ENCODE assay signal across 1 cellular context in genomic region chr22:19122143-19122751, GRCh38.
TF ChIP-seq lines count a peak whose summit lies in the region.

A gene with protein sequence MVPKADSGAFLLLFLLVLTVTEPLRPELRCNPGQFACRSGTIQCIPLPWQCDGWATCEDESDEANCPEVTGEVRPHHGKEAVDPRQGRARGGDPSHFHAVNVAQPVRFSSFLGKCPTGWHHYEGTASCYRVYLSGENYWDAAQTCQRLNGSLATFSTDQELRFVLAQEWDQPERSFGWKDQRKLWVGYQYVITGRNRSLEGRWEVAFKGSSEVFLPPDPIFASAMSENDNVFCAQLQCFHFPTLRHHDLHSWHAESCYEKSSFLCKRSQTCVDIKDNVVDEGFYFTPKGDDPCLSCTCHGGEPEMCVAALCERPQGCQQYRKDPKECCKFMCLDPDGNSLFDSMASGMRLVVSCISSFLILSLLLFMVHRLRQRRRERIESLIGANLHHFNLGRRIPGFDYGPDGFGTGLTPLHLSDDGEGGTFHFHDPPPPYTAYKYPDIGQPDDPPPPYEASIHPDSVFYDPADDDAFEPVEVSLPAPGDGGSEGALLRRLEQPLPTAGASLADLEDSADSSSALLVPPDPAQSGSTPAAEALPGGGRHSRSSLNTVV (minus strand): TSS chr22:19122412. CDS start chr22:19122206, 206 bp downstream.

TF ChIP-seq in K562, 482 proteins besides CTCF, POLR2A, EP300 and RAD21 (continued from another document and continues in another):
- TF ChIP-seq, protein P1, sequence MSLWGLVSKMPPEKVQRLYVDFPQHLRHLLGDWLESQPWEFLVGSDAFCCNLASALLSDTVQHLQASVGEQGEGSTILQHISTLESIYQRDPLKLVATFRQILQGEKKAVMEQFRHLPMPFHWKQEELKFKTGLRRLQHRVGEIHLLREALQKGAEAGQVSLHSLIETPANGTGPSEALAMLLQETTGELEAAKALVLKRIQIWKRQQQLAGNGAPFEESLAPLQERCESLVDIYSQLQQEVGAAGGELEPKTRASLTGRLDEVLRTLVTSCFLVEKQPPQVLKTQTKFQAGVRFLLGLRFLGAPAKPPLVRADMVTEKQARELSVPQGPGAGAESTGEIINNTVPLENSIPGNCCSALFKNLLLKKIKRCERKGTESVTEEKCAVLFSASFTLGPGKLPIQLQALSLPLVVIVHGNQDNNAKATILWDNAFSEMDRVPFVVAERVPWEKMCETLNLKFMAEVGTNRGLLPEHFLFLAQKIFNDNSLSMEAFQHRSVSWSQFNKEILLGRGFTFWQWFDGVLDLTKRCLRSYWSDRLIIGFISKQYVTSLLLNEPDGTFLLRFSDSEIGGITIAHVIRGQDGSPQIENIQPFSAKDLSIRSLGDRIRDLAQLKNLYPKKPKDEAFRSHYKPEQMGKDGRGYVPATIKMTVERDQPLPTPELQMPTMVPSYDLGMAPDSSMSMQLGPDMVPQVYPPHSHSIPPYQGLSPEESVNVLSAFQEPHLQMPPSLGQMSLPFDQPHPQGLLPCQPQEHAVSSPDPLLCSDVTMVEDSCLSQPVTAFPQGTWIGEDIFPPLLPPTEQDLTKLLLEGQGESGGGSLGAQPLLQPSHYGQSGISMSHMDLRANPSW (CRISPR knock-in tag; IDR thresholded peaks at IDR 0.05), result no peak; the same call in 1 of the 2 replicates
- TF ChIP-seq FOXK1 (CRISPR knock-in tag; IDR thresholded peaks at IDR 0.05; ENCODE audit: borderline replicate concordance) (no peak), SMC3 (conservative IDR thresholded peaks at IDR 0.05; ENCODE audit: insufficient read depth, low read depth, low read length) (peak; percentile 37), CTBP1 (IDR thresholded peaks at IDR 0.05; ENCODE audit: borderline replicate concordance) (peak; percentile 86), ZNF668 (CRISPR knock-in tag; IDR thresholded peaks at IDR 0.05) (no peak), BMI1 (IDR thresholded peaks at IDR 0.05; ENCODE audit: low read length) (no peak), FOXP1 (CRISPR knock-in tag; IDR thresholded peaks at IDR 0.05) (no peak), COPS2 (conservative IDR thresholded peaks at IDR 0.05) (no peak), HMG20B (CRISPR knock-in tag; IDR thresholded peaks at IDR 0.05) (no peak), IRF9 (tag; IDR thresholded peaks at IDR 0.05) (no peak), TAL1 (IDR thresholded peaks at IDR 0.05) (no peak), FUS (optimal IDR thresholded peaks at IDR 0.05; ENCODE audit: low read depth, low read length) (no peak), MEIS2 (IDR thresholded peaks at IDR 0.05; ENCODE audit: partially characterized antibody) (peak; percentile 81), HNRNPUL1 (IDR thresholded peaks at IDR 0.05; ENCODE audit: low read length) (no peak), DPF2 (IDR thresholded peaks at IDR 0.05) (no peak), ZNF282 (CRISPR knock-in tag; IDR thresholded peaks at IDR 0.05) (no peak), NR3C1 (CRISPR knock-in tag; IDR thresholded peaks at IDR 0.05) (no peak), RBM15 (IDR thresholded peaks at IDR 0.05; ENCODE audit: insufficient read depth, low read length) (no peak), E4F1 (CRISPR knock-in tag; IDR thresholded peaks at IDR 0.05; ENCODE audit: borderline replicate concordance) (no peak), TEAD1 (CRISPR knock-in tag; IDR thresholded peaks at IDR 0.05) (peak in 1 of 2 experiments; percentile 45; a peak in 2 of 4 replicates), ZSCAN32 (CRISPR knock-in tag; IDR thresholded peaks at IDR 0.05) (0 out of 2 replicates have a peak, but pooled peaks have one; percentile 65), NEUROD1 (IDR thresholded peaks at IDR 0.05; ENCODE audit: borderline replicate concordance, low read depth, low read length, partially characterized antibody) (peak; percentile 51), EWSR1 (IDR thresholded peaks at IDR 0.05; ENCODE audit: borderline replicate concordance, low read depth, partially characterized antibody) (no peak), ZNF584 (CRISPR knock-in tag; IDR thresholded peaks at IDR 0.05; ENCODE audit: low read depth) (no peak), ZNF217 (CRISPR knock-in tag; IDR thresholded peaks at IDR 0.05) (no peak), ZNF707 (CRISPR knock-in tag; conservative IDR thresholded peaks at IDR 0.05) (no peak), FOXJ3 (CRISPR knock-in tag; IDR thresholded peaks at IDR 0.05) (no peak), ZKSCAN1 (IDR thresholded peaks at IDR 0.05; ENCODE audit: low read depth, low read length) (0 out of 2 replicates have a peak, but pooled peaks have one; percentile 41), TRIM24 (IDR thresholded peaks at IDR 0.05) (no peak), ZNF184 (CRISPR knock-in tag; IDR thresholded peaks at IDR 0.05) (no peak), ZNF655 (CRISPR knock-in tag; IDR thresholded peaks at IDR 0.05) (no peak), ZFP36 (IDR thresholded peaks at IDR 0.05; ENCODE audit: low read depth, low read length, partially characterized antibody) (no peak), XRCC5 (IDR thresholded peaks at IDR 0.05; ENCODE audit: low read depth, low read length) (no peak), WHSC1 (IDR thresholded peaks at IDR 0.05; ENCODE audit: low read length) (peak; percentile 82), MTA1 (IDR thresholded peaks at IDR 0.05; ENCODE audit: borderline replicate concordance) (peak; percentile 60; the same call in 1 of the 2 replicates)
- TF ChIP-seq, protein P2, sequence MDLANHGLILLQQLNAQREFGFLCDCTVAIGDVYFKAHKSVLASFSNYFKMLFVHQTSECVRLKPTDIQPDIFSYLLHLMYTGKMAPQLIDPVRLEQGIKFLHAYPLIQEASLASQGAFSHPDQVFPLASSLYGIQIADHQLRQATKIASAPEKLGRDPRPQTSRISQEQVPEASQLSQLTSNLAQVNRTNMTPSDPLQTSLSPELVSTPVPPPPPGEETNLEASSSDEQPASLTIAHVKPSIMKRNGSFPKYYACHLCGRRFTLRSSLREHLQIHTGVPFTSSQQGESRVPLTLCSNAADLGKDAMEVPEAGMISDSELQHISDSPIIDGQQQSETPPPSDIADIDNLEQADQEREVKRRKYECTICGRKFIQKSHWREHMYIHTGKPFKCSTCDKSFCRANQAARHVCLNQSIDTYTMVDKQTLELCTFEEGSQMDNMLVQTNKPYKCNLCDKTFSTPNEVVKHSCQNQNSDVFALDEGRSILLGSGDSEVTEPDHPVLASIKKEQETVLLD (IDR thresholded peaks at IDR 0.05), result no peak
- TF ChIP-seq, protein P3, sequence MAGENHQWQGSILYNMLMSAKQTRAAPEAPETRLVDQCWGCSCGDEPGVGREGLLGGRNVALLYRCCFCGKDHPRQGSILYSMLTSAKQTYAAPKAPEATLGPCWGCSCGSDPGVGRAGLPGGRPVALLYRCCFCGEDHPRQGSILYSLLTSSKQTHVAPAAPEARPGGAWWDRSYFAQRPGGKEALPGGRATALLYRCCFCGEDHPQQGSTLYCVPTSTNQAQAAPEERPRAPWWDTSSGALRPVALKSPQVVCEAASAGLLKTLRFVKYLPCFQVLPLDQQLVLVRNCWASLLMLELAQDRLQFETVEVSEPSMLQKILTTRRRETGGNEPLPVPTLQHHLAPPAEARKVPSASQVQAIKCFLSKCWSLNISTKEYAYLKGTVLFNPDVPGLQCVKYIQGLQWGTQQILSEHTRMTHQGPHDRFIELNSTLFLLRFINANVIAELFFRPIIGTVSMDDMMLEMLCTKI (IDR thresholded peaks at IDR 0.05; ENCODE audit: partially characterized antibody), result no peak
- TF ChIP-seq, protein P4, sequence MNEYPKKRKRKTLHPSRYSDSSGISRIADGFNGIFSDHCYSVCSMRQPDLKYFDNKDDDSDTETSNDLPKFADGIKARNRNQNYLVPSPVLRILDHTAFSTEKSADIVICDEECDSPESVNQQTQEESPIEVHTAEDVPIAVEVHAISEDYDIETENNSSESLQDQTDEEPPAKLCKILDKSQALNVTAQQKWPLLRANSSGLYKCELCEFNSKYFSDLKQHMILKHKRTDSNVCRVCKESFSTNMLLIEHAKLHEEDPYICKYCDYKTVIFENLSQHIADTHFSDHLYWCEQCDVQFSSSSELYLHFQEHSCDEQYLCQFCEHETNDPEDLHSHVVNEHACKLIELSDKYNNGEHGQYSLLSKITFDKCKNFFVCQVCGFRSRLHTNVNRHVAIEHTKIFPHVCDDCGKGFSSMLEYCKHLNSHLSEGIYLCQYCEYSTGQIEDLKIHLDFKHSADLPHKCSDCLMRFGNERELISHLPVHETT (CRISPR knock-in tag; conservative IDR thresholded peaks at IDR 0.05 in 1 of 2, IDR thresholded peaks at IDR 0.05 in 1 of 2), result peak in 1 of 2 experiments; percentile 64; a peak in 1 of 4 replicates
- TF ChIP-seq, protein P5, sequence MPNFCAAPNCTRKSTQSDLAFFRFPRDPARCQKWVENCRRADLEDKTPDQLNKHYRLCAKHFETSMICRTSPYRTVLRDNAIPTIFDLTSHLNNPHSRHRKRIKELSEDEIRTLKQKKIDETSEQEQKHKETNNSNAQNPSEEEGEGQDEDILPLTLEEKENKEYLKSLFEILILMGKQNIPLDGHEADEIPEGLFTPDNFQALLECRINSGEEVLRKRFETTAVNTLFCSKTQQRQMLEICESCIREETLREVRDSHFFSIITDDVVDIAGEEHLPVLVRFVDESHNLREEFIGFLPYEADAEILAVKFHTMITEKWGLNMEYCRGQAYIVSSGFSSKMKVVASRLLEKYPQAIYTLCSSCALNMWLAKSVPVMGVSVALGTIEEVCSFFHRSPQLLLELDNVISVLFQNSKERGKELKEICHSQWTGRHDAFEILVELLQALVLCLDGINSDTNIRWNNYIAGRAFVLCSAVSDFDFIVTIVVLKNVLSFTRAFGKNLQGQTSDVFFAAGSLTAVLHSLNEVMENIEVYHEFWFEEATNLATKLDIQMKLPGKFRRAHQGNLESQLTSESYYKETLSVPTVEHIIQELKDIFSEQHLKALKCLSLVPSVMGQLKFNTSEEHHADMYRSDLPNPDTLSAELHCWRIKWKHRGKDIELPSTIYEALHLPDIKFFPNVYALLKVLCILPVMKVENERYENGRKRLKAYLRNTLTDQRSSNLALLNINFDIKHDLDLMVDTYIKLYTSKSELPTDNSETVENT (CRISPR knock-in tag; IDR thresholded peaks at IDR 0.05), result peak; percentile 98
- TF ChIP-seq, protein P6, sequence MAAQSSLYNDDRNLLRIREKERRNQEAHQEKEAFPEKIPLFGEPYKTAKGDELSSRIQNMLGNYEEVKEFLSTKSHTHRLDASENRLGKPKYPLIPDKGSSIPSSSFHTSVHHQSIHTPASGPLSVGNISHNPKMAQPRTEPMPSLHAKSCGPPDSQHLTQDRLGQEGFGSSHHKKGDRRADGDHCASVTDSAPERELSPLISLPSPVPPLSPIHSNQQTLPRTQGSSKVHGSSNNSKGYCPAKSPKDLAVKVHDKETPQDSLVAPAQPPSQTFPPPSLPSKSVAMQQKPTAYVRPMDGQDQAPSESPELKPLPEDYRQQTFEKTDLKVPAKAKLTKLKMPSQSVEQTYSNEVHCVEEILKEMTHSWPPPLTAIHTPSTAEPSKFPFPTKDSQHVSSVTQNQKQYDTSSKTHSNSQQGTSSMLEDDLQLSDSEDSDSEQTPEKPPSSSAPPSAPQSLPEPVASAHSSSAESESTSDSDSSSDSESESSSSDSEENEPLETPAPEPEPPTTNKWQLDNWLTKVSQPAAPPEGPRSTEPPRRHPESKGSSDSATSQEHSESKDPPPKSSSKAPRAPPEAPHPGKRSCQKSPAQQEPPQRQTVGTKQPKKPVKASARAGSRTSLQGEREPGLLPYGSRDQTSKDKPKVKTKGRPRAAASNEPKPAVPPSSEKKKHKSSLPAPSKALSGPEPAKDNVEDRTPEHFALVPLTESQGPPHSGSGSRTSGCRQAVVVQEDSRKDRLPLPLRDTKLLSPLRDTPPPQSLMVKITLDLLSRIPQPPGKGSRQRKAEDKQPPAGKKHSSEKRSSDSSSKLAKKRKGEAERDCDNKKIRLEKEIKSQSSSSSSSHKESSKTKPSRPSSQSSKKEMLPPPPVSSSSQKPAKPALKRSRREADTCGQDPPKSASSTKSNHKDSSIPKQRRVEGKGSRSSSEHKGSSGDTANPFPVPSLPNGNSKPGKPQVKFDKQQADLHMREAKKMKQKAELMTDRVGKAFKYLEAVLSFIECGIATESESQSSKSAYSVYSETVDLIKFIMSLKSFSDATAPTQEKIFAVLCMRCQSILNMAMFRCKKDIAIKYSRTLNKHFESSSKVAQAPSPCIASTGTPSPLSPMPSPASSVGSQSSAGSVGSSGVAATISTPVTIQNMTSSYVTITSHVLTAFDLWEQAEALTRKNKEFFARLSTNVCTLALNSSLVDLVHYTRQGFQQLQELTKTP (IDR thresholded peaks at IDR 0.05; ENCODE audit: low read depth in 1 of 2, partially characterized antibody in 2 of 2), result no peak
